ENCODE assay signal across 2 cellular contexts in genomic region chr12:101172316-101172715, GRCh38.
TF ChIP-seq lines count a peak whose summit lies in the region.

No MANE protein-coding gene starts in this region.

TF ChIP-seq in GM23338, 12 proteins besides CTCF, POLR2A, EP300 and RAD21 (continued from another document):
- TF ChIP-seq ZNF462 (CRISPR knock-in tag; IDR thresholded peaks at IDR 0.05) (no peak), REST (IDR thresholded peaks at IDR 0.05; ENCODE audit: unreplicated experiment) (no peak), JUNB (IDR thresholded peaks at IDR 0.05; ENCODE audit: unreplicated experiment) (no peak), ZNF331 (CRISPR knock-in tag; IDR thresholded peaks at IDR 0.05; ENCODE audit: low read depth) (no peak), POLR2AphosphoS5 (IDR thresholded peaks at IDR 0.05; ENCODE audit: low read depth) (no peak), EZH2 (IDR thresholded peaks at IDR 0.05; ENCODE audit: low read depth, unreplicated experiment) (no peak), STAT1 (IDR thresholded peaks at IDR 0.05; ENCODE audit: unreplicated experiment) (no peak), EZH2phosphoT487 (IDR thresholded peaks at IDR 0.05; ENCODE audit: unreplicated experiment) (no peak)
TF ChIP-seq in GM23338: peak in this region for 0.

TF ChIP-seq in SK-N-SH treated with all-trans-retinoic acid at 6 μM for 48 hours, 23 proteins besides CTCF, POLR2A, EP300 and RAD21 (continued from another document):
- no peak for TF ChIP-seq ARNTL (CRISPR knock-in tag; IDR thresholded peaks at IDR 0.05; ENCODE audit: borderline replicate concordance, low read depth)
- TF ChIP-seq CSRNP3 (CRISPR knock-in tag; IDR thresholded peaks at IDR 0.05) = no peak
- no peak for TF ChIP-seq BACH2 (CRISPR knock-in tag; IDR thresholded peaks at IDR 0.05; ENCODE audit: borderline replicate concordance)
- no peak for TF ChIP-seq GLIS3 (CRISPR knock-in tag; IDR thresholded peaks at IDR 0.05)
- TF ChIP-seq CREB5 (CRISPR knock-in tag; IDR thresholded peaks at IDR 0.05; ENCODE audit: low read depth) = no peak
- no peak for TF ChIP-seq ZFP3 (CRISPR knock-in tag; IDR thresholded peaks at IDR 0.05)
